20 cellular contexts compared by ENCODE assay signal in genomic region chr3:122936335-122936734, GRCh38.
DNase-seq lines count a peak whose midpoint lies in the region.
"Had no signal": no experiment of that assay in that cellular context is flagged by ENCODE, and none has a peak within 500 bp of the region (broad histone marks: within the 10 kb centered on the region; RNA-seq: fewer than 3 reads in every experiment).

No MANE protein-coding gene starts in this region.

- in situ Hi-C loops in G401 (cut with HindIII; ENCODE audit: low sequenced_read_pairs), result no loop called here

- DNase-seq in G401 (ENCODE audit: low spot score) (peak; percentile 84), SK-N-DZ (ENCODE audit: low spot score) (peak; percentile 81), globus pallidus (ENCODE audit: low spot score) (peak; percentile 20), retina (peak; percentile 32), mucosa of gallbladder (ENCODE audit: low spot score) (no peak), GDM1 (lab: John Stamatoyannopoulos, UW) (no peak)
- DNase-seq in NK-92 treated with Interleukin-12 subunit alpha and Interleukin-12 subunit beta, amount 100 ng/mL, for 24 hours (lab: John Stamatoyannopoulos, UW), result no peak
- DNase-seq: activated CD4-positive, alpha-beta T cell treated with anti-CD3 and anti-CD28 coated beads, Interleukin-2, amount 50 U/mL, for 4 hours; activated CD8-positive, alpha-beta memory T cell treated with anti-CD3 and anti-CD28 coated beads, Interleukin-2, amount 50 U/mL, for 4 hours; brain microvascular endothelial cell; CD4-positive, alpha-beta T cell; colonic mucosa; endodermal cell; mesenchymal stem cell; naive B cell; NCI-H1048; NCI-H2081; NCI-H524; T1000; uterus had no signal

Comparison
In these comparisons a context has a peak if more than half of its experiments do, and no peak if none do; other contexts are left out.
1. DNase-seq: peak in G401 (single experiment), SK-N-DZ (single experiment), globus pallidus (single experiment) and retina (single experiment); none in mucosa of gallbladder (single experiment), NK-92 treated with Interleukin-12 subunit alpha and Interleukin-12 subunit beta, amount 100 ng/mL, for 24 hours (single experiment) and GDM1 (single experiment).